1 cellular context compared by ENCODE assay signal in the genomic region with DNA sequence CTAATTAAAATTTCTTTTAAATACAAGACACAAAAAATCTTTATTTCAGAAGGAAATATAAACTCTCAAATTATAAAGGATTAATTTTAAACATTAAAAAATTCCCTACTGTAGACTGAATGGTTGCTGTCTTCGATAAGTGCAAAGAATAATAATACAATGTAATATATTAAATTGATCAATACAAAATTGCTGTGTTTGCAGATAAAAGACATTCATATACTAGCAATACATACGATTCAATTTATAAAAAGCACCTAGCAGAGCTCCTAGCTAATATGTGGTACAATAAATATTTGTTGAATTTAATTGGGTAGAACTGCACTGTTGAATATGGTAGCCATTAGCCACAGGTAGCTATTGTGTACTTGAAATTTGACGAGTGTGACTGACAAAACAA.
TF ChIP-seq lines count a peak whose summit lies in the region.

No MANE protein-coding gene starts in this region.

TF ChIP-seq in HepG2, 621 proteins besides CTCF, POLR2A, EP300 and RAD21:
- TF ChIP-seq ZNF547 (CRISPR knock-in tag; IDR thresholded peaks at IDR 0.05) (no peak), MAFK (conservative IDR thresholded peaks at IDR 0.05 in 1 of 2, IDR thresholded peaks at IDR 0.05 in 1 of 2; ENCODE audit: low read length in 2 of 2) (peak; percentile 51 to 67; a peak in 3 of 4 replicates), MAFF (IDR thresholded peaks at IDR 0.05; ENCODE audit: low read depth, low read length) (peak; percentile 59; the same call in 1 of the 2 replicates)
